Comparison of ENCODE assay signal across 8 cellular contexts in genomic region chr20:41329435-41330342, GRCh38. TPM values are rescaled to one million over a fixed set of nuclear protein-coding genes. Genes with fewer than 3 reads are reported as not detected.
DNase-seq lines count a peak whose midpoint lies in the region; TF ChIP-seq lines count a peak whose summit lies in the region.

No MANE protein-coding gene starts in this region.

- peak; percentile 92 for DNase-seq in KBM-7
- peak; percentile 59 to 67 for DNase-seq in activated CD4-positive, alpha-beta T cell treated with anti-CD3 and anti-CD28 coated beads, Interleukin-2, amount 50 U/mL, for 48 hours
- DNase-seq in ecto neural progenitor cell (ENCODE audit: low spot score) = peak; percentile 40
- peak; percentile 96 for DNase-seq in myocyte (ENCODE audit: low read depth)
- peak; percentile 7 to 42 (median 12) for DNase-seq in stimulated activated naive CD4-positive, alpha-beta T cell (lab: John Stamatoyannopoulos, UW)
- no peak for DNase-seq in NCI-H1694 treated with DMSO at 0.1 percent for 48 hours (lab: John Stamatoyannopoulos, UW)
- no peak for DNase-seq in NCI-H1417 treated with DMSO at 0.1 percent for 48 hours (lab: John Stamatoyannopoulos, UW)

- in situ Hi-C loops in KBM-7 (cut with MboI; ENCODE audit: low pct_unique_long_range_greater_than_20kb, low sequenced_read_pairs) = no loop called here

- peak; percentile 33 for TF ChIP-seq POLR2A in GM19193 (IDR thresholded peaks at IDR 0.05; ENCODE audit: extremely low read depth, insufficient read depth, insufficient read length)

RNA-seq across cellular contexts. Expression of gene LPIN3, which starts 10.9 kb away (rescaled TPM):
- total RNA-seq in myocyte = 7.7 and 12.2 TPM in 2 replicates
- polyA plus RNA-seq in myocyte (2012) = 9.9 TPM

RNA-seq across cellular contexts. Expression of gene ZHX3, which starts 12.2 kb away (rescaled TPM):
- 35.8 and 36.4 TPM in 2 replicates for total RNA-seq in myocyte
- 26.5 TPM for polyA plus RNA-seq in myocyte (2012)

RNA-seq across cellular contexts. Expression of gene EMILIN3, which starts 36.9 kb away (rescaled TPM):
- total RNA-seq in myocyte = not detected in 2 replicates
- polyA plus RNA-seq in myocyte (2012) = 0.08 TPM

Comparison
In these comparisons a context has a peak if more than half of its experiments do, and no peak if none do; other contexts are left out.
1. DNase-seq: peak in KBM-7 (single experiment), activated CD4-positive, alpha-beta T cell treated with anti-CD3 and anti-CD28 coated beads, Interleukin-2, amount 50 U/mL, for 48 hours (2 of 2), ecto neural progenitor cell (single experiment), myocyte (single experiment) and stimulated activated naive CD4-positive, alpha-beta T cell (6 of 6); none in NCI-H1694 treated with DMSO at 0.1 percent for 48 hours (single experiment) and NCI-H1417 treated with DMSO at 0.1 percent for 48 hours (single experiment).